ENCODE assay signal across 7 cellular contexts in the genomic region with DNA sequence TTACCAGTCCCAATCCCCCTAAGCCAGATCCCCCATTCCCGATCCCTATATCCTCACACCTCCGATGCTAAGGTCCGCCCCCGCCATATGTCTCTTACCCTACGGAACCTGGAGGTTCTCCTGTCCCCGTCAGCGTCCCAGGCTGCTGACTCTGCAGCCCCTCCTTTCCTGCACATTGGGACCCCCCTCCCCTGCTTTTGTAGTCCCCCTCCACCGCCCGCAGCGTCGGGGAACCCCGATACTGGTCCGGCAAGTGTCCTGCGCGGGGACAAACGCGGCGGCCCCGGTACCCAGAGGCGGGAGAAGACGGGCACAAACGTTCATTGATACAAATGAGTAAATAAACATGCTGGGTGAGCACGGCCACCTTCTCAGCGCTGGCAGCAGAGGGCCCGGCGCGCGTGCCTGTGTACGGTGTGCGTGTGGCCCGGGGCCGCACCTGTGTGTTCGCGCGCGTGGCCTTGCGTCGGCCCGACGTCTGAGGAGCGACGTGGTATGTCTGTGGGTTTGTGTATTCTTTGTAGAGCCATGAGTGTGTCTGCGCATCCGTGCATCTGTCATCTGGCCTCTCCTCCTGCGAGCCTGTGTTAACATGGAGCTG. TPM values are rescaled to one million over a fixed set of nuclear protein-coding genes. Genes with fewer than 3 reads are reported as not detected.
A peak's percentile ranks its signal among the peaks of the same experiment; 100 is the strongest.
DNase-seq lines count a peak whose midpoint lies in the region; ATAC-seq and TF ChIP-seq lines count a peak whose summit lies in the region.

No MANE protein-coding gene starts in this region.

- H3K27me3 ChIP-seq in WERI-Rb-1 (ENCODE audit: insufficient read depth, low read depth, severe bottlenecking) (peaks cover 52% of the 10 kb centered on the region), ovary (no peaks in the 10 kb centered on the region)

- H3K36me3 ChIP-seq in WERI-Rb-1 (no peaks in the 10 kb centered on the region), ovary (no peaks in the 10 kb centered on the region)

- WGBS in ovary, 3 donors, result 1 to 2% (median 1%) methylated on average over 45 of the region's 45 CpGs

- no peak for TF ChIP-seq POLR2A in ovary (IDR thresholded peaks at IDR 0.05)

- peaks cover 10% of the 10 kb centered on the region for H3K4me1 ChIP-seq in ovary (ENCODE audit: insufficient read depth)

- no peak for TF ChIP-seq EP300 in ovary (IDR thresholded peaks at IDR 0.05)

- peaks cover 9% of the 10 kb centered on the region for H3K9me3 ChIP-seq in WERI-Rb-1 (ENCODE audit: severe bottlenecking)
- no peaks in the 10 kb centered on the region for H3K9me3 ChIP-seq in ovary

- DNase-seq in HFF-Myc (ENCODE audit: extremely low read depth, low read depth) (no peak), WERI-Rb-1 (peak; percentile 46), fibroblast of the aortic adventitia (ENCODE audit: low read depth) (no peak), ovary (peak in 2 of 5 donors; percentile 40 to 42), KG1 (lab: John Stamatoyannopoulos, UW) (no peak)

- H3K4me3 ChIP-seq in HFF-Myc (replicated peaks; ENCODE audit: low read depth, low read length), result peak overlapping the region; percentile 37
- peak overlapping the region; percentile 50 for H3K4me3 ChIP-seq in WERI-Rb-1 (ENCODE audit: low read depth, low read length)
- peak overlapping the region; percentile 37 for H3K4me3 ChIP-seq in fibroblast of the aortic adventitia (ENCODE audit: low read depth, low read length)
- H3K4me3 ChIP-seq in ovary, result peak overlapping the region; percentile 42

- intact Hi-C loops in ovary (cut with DNase I), result loop anchor here (5.0 to 10.0 kb wide), 4 partner anchors 347 to 602 kb away; no protein-coding TSS in a partner anchor

- no peak for ATAC-seq in HG02870 (IDR thresholded peaks at IDR 0.05; ENCODE audit: unreplicated experiment)
- no peak for ATAC-seq in HG02571 (IDR thresholded peaks at IDR 0.05; ENCODE audit: unreplicated experiment)

- H3K27ac ChIP-seq in WERI-Rb-1 (no peak overlapping the region), ovary (no peak overlapping the region)

- TF ChIP-seq CTCF in HFF-Myc (IDR thresholded peaks at IDR 0.05; ENCODE audit: low read depth, low read length, missing control alignments), result no peak
- no peak for TF ChIP-seq CTCF in WERI-Rb-1 (IDR thresholded peaks at IDR 0.05; ENCODE audit: low read depth, low read length)
- no peak for TF ChIP-seq CTCF in fibroblast of the aortic adventitia (IDR thresholded peaks at IDR 0.05; ENCODE audit: insufficient read depth, low read length)
- no peak for TF ChIP-seq CTCF in ovary (IDR thresholded peaks at IDR 0.05)

RNA-seq across cellular contexts. Expression of a gene that starts 2.0 kb away (rescaled TPM):
- 2.5 and 8.6 TPM in 2 replicates for total RNA-seq in fibroblast of the aortic adventitia (ENCODE audit: low replicate concordance)
- 10 to 100 TPM in 1 of 7 donors, 1 to 10 TPM in 6; 2.5 to 13.4 (median 5.8) TPM for total RNA-seq in ovary
- 1 to 10 TPM; 1.5 to 4.5 TPM for polyA plus RNA-seq in ovary
